1 cellular context compared by ENCODE assay signal in genomic region chr7:46707973-46708372, GRCh38.
TF ChIP-seq lines count a peak whose summit lies in the region.

No MANE protein-coding gene starts in this region.

TF ChIP-seq in GM23338, 12 proteins besides CTCF, POLR2A, EP300 and RAD21 (continued from another document):
- TF ChIP-seq ZNF462 (CRISPR knock-in tag; IDR thresholded peaks at IDR 0.05) (no peak), EZH2 (IDR thresholded peaks at IDR 0.05; ENCODE audit: low read depth, unreplicated experiment) (no peak), ZNF331 (CRISPR knock-in tag; IDR thresholded peaks at IDR 0.05; ENCODE audit: low read depth) (no peak)
